ENCODE assay signal across 19 cellular contexts in the genomic region with DNA sequence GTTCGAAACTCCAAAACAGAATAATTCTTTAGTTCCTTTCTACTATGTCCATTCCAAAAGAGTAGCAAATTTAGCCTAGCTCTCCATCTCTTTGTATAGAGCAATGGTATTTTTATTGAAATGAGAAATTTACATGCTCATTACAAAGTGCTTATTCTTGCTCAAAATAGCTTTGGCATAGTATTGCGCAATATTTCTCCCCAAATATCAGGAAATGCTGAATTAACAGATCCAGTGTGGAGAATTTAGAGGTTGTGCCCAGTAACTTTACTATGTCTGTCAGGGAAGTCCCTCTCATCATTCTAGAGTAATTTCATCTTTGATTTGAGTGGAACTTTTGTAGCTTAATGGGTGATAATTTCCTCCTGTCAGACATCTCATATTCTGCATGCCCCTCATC.
DNase-seq lines count a peak whose midpoint lies in the region; ATAC-seq, FAIRE-seq and TF ChIP-seq lines count a peak whose summit lies in the region.
"Had no signal": no experiment of that assay in that cellular context is flagged by ENCODE, and none has a peak within 500 bp of the region (broad histone marks: within the 10 kb centered on the region; RNA-seq: fewer than 3 reads in every experiment).

No MANE protein-coding gene starts in this region.

- H3K9me1 ChIP-seq in K562 (ENCODE audit: control insufficient read depth, insufficient read depth, low read length), result no peaks in the 10 kb centered on the region

- WGBS in HepG2 (ENCODE audit: low lambda C conversion rate), result 29% methylated on average over 2 of the region's 2 CpGs
- WGBS in right lobe of liver (ENCODE audit: insufficient coverage, low coverage, low lambda C conversion rate, missing lambda C conversion rate), result 75% methylated on average over 2 of the region's 2 CpGs
- 3% methylated on average over 2 of the region's 2 CpGs for WGBS in K562 (ENCODE audit: insufficient coverage, low coverage, missing lambda C conversion rate)

- H4K20me1 ChIP-seq in HepG2 (ENCODE audit: insufficient read depth, low read length) (no peaks in the 10 kb centered on the region), K562 (replicated peaks; ENCODE audit: control insufficient read depth, insufficient read depth, low read length) (no peaks in the 10 kb centered on the region)

- H3K4me3 ChIP-seq in HepG2 (replicated peaks in 1 of 3; ENCODE audit: insufficient read depth in 1 of 3, low read depth in 2 of 3, low read length in 3 of 3) (no peak overlapping the region), right lobe of liver (no peak overlapping the region), K562 (no peak overlapping the region)

- CTCF ChIA-PET in HepG2 (lab: Yijun Ruan, JAX; ENCODE audit: low intra/inter-chr PET ratio, low total read pairs) (no interaction called here), K562 (lab: Yijun Ruan, JAX; ENCODE audit: low intra/inter-chr PET ratio) (no interaction called here)

- in situ Hi-C loops in HepG2 (cut with HindIII; ENCODE audit: extremely low pct_ligation_motif_present, low pct_unique_long_range_greater_than_20kb) (no loop called here), K562 (cut with MboI) (no loop called here)

- FAIRE-seq in HepG2 (lab: Jason Lieb, UNC) (no peak), K562 (lab: Jason Lieb, UNC) (no peak)
- FAIRE-seq: A204.1, GM12891 had no signal

- H3K4me1 ChIP-seq in HepG2 (ENCODE audit: insufficient read depth, low read length) (no peaks in the 10 kb centered on the region), right lobe of liver (no peaks in the 10 kb centered on the region), K562 (replicated peaks in 1 of 2; ENCODE audit: control insufficient read depth in 2 of 2, insufficient read depth in 2 of 2, low read length in 2 of 2) (no peaks in the 10 kb centered on the region)

- H3K4me3 Mint-ChIP-seq in endothelial cell (ENCODE audit: unreplicated experiment), result no peak overlapping the region
- H3K4me3 Mint-ChIP-seq in natural killer cell treated with Interleukin-12 subunit alpha and Interleukin-12 subunit beta and Interleukin-15 and Interleukin-18, amount 100 ng/mL, for 72 hours, result no peak overlapping the region
- H3K4me3 Mint-ChIP-seq: CD4-positive, alpha-beta memory T cell; H9 had no signal

- TF ChIP-seq CTCF in HepG2 (CRISPR knock-in tag; IDR thresholded peaks at IDR 0.05) (no peak), right lobe of liver (IDR thresholded peaks at IDR 0.05) (no peak), K562 (IDR thresholded peaks at IDR 0.05 in 2 of 3, conservative IDR thresholded peaks at IDR 0.05 in 1 of 3; ENCODE audit: insufficient read depth in 2 of 3, low read depth in 1 of 3, low read length in 3 of 3) (no peak), endothelial cell (IDR thresholded peaks at IDR 0.05; ENCODE audit: unreplicated experiment) (no peak)

- no peaks in the 10 kb centered on the region for H3K36me3 Mint-ChIP-seq in endothelial cell (ENCODE audit: low read depth, unreplicated experiment)
- H3K36me3 Mint-ChIP-seq in natural killer cell treated with Interleukin-12 subunit alpha and Interleukin-12 subunit beta and Interleukin-15 and Interleukin-18, amount 100 ng/mL, for 72 hours, result peaks cover 5% of the 10 kb centered on the region
- H3K36me3 Mint-ChIP-seq: CD4-positive, alpha-beta memory T cell had no signal

- H3K4me2 ChIP-seq in HepG2 (ENCODE audit: low read depth, low read length), result no peak overlapping the region
- no peak overlapping the region for H3K4me2 ChIP-seq in K562 (ENCODE audit: insufficient read depth, low read length)

- TF ChIP-seq POLR2A in HepG2 (IDR thresholded peaks at IDR 0.05; ENCODE audit: insufficient read depth in 1 of 2, low read depth in 2 of 2, low read length in 2 of 2), result no peak
- TF ChIP-seq POLR2A in right lobe of liver (IDR thresholded peaks at IDR 0.05), result no peak
- no peak for TF ChIP-seq POLR2A in K562 (conservative IDR thresholded peaks at IDR 0.05)

- no peaks in the 10 kb centered on the region for H3K27me3 Mint-ChIP-seq in endothelial cell (ENCODE audit: unreplicated experiment)
- no peaks in the 10 kb centered on the region for H3K27me3 Mint-ChIP-seq in natural killer cell treated with Interleukin-12 subunit alpha and Interleukin-12 subunit beta and Interleukin-15 and Interleukin-18, amount 100 ng/mL, for 72 hours
- H3K27me3 Mint-ChIP-seq: CD4-positive, alpha-beta memory T cell had no signal

- TF ChIP-seq RAD21 in HepG2 (CRISPR knock-in tag; IDR thresholded peaks at IDR 0.05) (no peak), Ishikawa (IDR thresholded peaks at IDR 0.05; ENCODE audit: low read depth) (no peak), K562 (CRISPR knock-in tag; conservative IDR thresholded peaks at IDR 0.05 in 1 of 2, IDR thresholded peaks at IDR 0.05 in 1 of 2) (no peak)

- no peak for TF ChIP-seq EP300 in HepG2 (IDR thresholded peaks at IDR 0.05; ENCODE audit: low read depth in 2 of 2, low read length in 2 of 2)
- TF ChIP-seq EP300 in HepG2 (CRISPR knock-in tag; IDR thresholded peaks at IDR 0.05; ENCODE audit: borderline replicate concordance), result no peak
- TF ChIP-seq EP300 in Ishikawa (IDR thresholded peaks at IDR 0.05; ENCODE audit: borderline replicate concordance), result no peak
- no peak for TF ChIP-seq EP300 in K562 (IDR thresholded peaks at IDR 0.05; ENCODE audit: low read length)

- no peaks in the 10 kb centered on the region for H3K4me1 Mint-ChIP-seq in endothelial cell (ENCODE audit: unreplicated experiment)
- no peaks in the 10 kb centered on the region for H3K4me1 Mint-ChIP-seq in natural killer cell treated with Interleukin-12 subunit alpha and Interleukin-12 subunit beta and Interleukin-15 and Interleukin-18, amount 100 ng/mL, for 72 hours (ENCODE audit: low read depth in 2 of 2)
- H3K4me1 Mint-ChIP-seq: CD4-positive, alpha-beta memory T cell had no signal

- H3K27ac ChIP-seq in HepG2 (ENCODE audit: extremely low read length, insufficient read depth, low read length) (no peak overlapping the region), right lobe of liver (no peak overlapping the region), K562 (ENCODE audit: extremely low read depth, low read depth, low read length) (no peak overlapping the region)
- H3K27ac ChIP-seq: 22Rv1 had no signal

- ATAC-seq in HepG2, result no peak
- ATAC-seq in right lobe of liver, result no peak
- ATAC-seq in K562, result no peak
- no peak for ATAC-seq in natural killer cell treated with Interleukin-12 subunit alpha and Interleukin-12 subunit beta and Interleukin-15 and Interleukin-18, amount 100 ng/mL, for 72 hours
- ATAC-seq: HCT116 had no signal

- POLR2A ChIA-PET in HepG2 (lab: Yijun Ruan, JAX) (no interaction called here), K562 (lab: Yijun Ruan, JAX) (no interaction called here)

- no peak overlapping the region for H2AFZ ChIP-seq in HepG2 (ENCODE audit: low read length)
- no peak overlapping the region for H2AFZ ChIP-seq in K562 (ENCODE audit: low read depth, low read length)

- no TSS peak for BruUV-seq in HepG2 (replicated peaks; lab: Mats Ljungman, UMichigan)
- no TSS peak for BruUV-seq in K562 (replicated peaks; lab: Mats Ljungman, UMichigan)

- H3K9ac ChIP-seq in HepG2 (ENCODE audit: insufficient read depth, low read depth, low read length) (no peak overlapping the region), K562 (ENCODE audit: insufficient read depth in 1 of 2, low read depth in 2 of 2, low read length in 2 of 2) (no peak overlapping the region)

- H3K9me3 ChIP-seq in HepG2 (ENCODE audit: low read length) (no peaks in the 10 kb centered on the region), right lobe of liver (no peaks in the 10 kb centered on the region), K562 (replicated peaks; ENCODE audit: control insufficient read depth, insufficient read depth, low read depth, low read length) (no peaks in the 10 kb centered on the region)

- H3K27ac Mint-ChIP-seq in endothelial cell (ENCODE audit: unreplicated experiment), result no peak overlapping the region
- H3K27ac Mint-ChIP-seq in natural killer cell treated with Interleukin-12 subunit alpha and Interleukin-12 subunit beta and Interleukin-15 and Interleukin-18, amount 100 ng/mL, for 72 hours, result no peak overlapping the region
- H3K27ac Mint-ChIP-seq: CD4-positive, alpha-beta memory T cell; H9 had no signal

- H3K9me3 Mint-ChIP-seq in endothelial cell (ENCODE audit: unreplicated experiment), result no peaks in the 10 kb centered on the region
- H3K9me3 Mint-ChIP-seq in natural killer cell treated with Interleukin-12 subunit alpha and Interleukin-12 subunit beta and Interleukin-15 and Interleukin-18, amount 100 ng/mL, for 72 hours, result peaks cover 19% of the 10 kb centered on the region

- H3K79me2 ChIP-seq in HepG2 (ENCODE audit: insufficient read depth, low read length) (no peaks in the 10 kb centered on the region), K562 (ENCODE audit: control insufficient read depth, insufficient read depth, low read length) (no peaks in the 10 kb centered on the region)

- H3K36me3 ChIP-seq in HepG2 (replicated peaks in 1 of 2; ENCODE audit: control insufficient read depth in 1 of 2, insufficient read depth in 2 of 2, low read length in 2 of 2) (no peaks in the 10 kb centered on the region), right lobe of liver (no peaks in the 10 kb centered on the region), K562 (ENCODE audit: control insufficient read depth, insufficient read depth, low read length) (no peaks in the 10 kb centered on the region)

- H3K27me3 ChIP-seq in HepG2 (ENCODE audit: control insufficient read depth in 1 of 2, insufficient read depth in 2 of 2, low read length in 2 of 2), result no peaks in the 10 kb centered on the region
- H3K27me3 ChIP-seq in right lobe of liver, result no peaks in the 10 kb centered on the region
- H3K27me3 ChIP-seq in K562 (ENCODE audit: control insufficient read depth in 2 of 2, insufficient read depth in 2 of 2, low read length in 2 of 2), result no peaks in the 10 kb centered on the region

- intact Hi-C loops in HepG2 (cut with micrococcal nuclease; ENCODE audit: unreplicated experiment) (no loop called here), right lobe of liver (cut with DNase I) (no loop called here), K562 (cut with micrococcal nuclease) (no loop called here)

- DNase-seq in HepG2 (ENCODE audit: low spot score), result no peak
- DNase-seq in right lobe of liver, result no peak
- no peak for DNase-seq in K562 (ENCODE audit: extremely low read depth in 1 of 4, low spot score in 3 of 4)
- no peak for DNase-seq in endothelial cell (ENCODE audit: low spot score)
- DNase-seq in natural killer cell treated with Interleukin-12 subunit alpha and Interleukin-12 subunit beta and Interleukin-15 and Interleukin-18, amount 100 ng/mL, for 72 hours (ENCODE audit: low spot score), result no peak
- DNase-seq in stimulated activated CD4-positive, alpha-beta T cell treated with anti-CD3 and anti-CD28 coated beads, Interleukin-4, amount 100 ng/mL, for 4 hours, result no peak
- DNase-seq: C1 segment of cervical spinal cord; Calu3; CD4-positive, alpha-beta memory T cell; COR-L47; DMS53; DMS79 treated with DMSO at 0.1 percent for 48 hours; GF-D8; H9 had no signal

TF ChIP-seq in HepG2, 621 proteins besides CTCF, POLR2A, EP300 and RAD21 (continues in another document):
- TF ChIP-seq MBD4 (IDR thresholded peaks at IDR 0.05; ENCODE audit: borderline replicate concordance, low read length), result no peak

TF ChIP-seq in K562, 482 proteins besides CTCF, POLR2A, EP300 and RAD21 (continues in another document):
- TF ChIP-seq, protein P1, sequence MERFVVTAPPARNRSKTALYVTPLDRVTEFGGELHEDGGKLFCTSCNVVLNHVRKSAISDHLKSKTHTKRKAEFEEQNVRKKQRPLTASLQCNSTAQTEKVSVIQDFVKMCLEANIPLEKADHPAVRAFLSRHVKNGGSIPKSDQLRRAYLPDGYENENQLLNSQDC (CRISPR knock-in tag; IDR thresholded peaks at IDR 0.05), result no peak

Comparison
In these comparisons a context has a peak if more than half of its experiments do, and no peak if none do; other contexts are left out.
1. Of the 241 proteins assayed by ChIP-seq in both HepG2 and K562: peak only in HepG2: none; only in K562: none; in both: CEBPB and CEBPG; in neither: 239.